In genomic region chr16:66830422-66831404, GRCh38 we compare ENCODE assay signal across 8 cellular contexts. TPM values are rescaled to one million over a fixed set of nuclear protein-coding genes. Genes with fewer than 3 reads are reported as not detected.
A peak's percentile ranks its signal among the peaks of the same experiment; 100 is the strongest.
DNase-seq lines count a peak whose midpoint lies in the region; ATAC-seq lines count a peak whose summit lies in the region.

Gene NAE1 (minus strand): TSS chr16:66830976. CDS start chr16:66830899, 77 bp downstream.

- H3K4me3 ChIP-seq in muscle layer of duodenum (ENCODE audit: low read depth in 1 of 2, low read length in 2 of 2), result peak within 1 kb of the TSS; percentile 60 to 86

- no peaks in the 10 kb centered on the region for H3K9me3 Mint-ChIP-seq in IgD-negative memory B cell

- ATAC-seq in GM21529 (IDR thresholded peaks at IDR 0.05; ENCODE audit: unreplicated experiment), result peak; percentile 89
- ATAC-seq in esophagus mucosa, result peak; percentile 98

- H3K36me3 ChIP-seq in muscle layer of duodenum (ENCODE audit: control insufficient read depth in 1 of 2, insufficient read depth in 2 of 2, low read length in 2 of 2), result peaks cover 0 to 4% of the 10 kb centered on the region in 2 donors

- no peaks in the 10 kb centered on the region for H3K27me3 Mint-ChIP-seq in IgD-negative memory B cell

- peaks cover 0 to 17% of the 10 kb centered on the region in 2 donors for H3K4me1 ChIP-seq in muscle layer of duodenum (ENCODE audit: control insufficient read depth in 1 of 2, insufficient read depth in 2 of 2, low read length in 2 of 2)

- peak within 1 kb of the TSS; percentile 45 to 73 (median 60) for H3K27ac Mint-ChIP-seq in IgD-negative memory B cell

- peaks cover 17 to 19% (median 17%) of the 10 kb centered on the region in 3 donors for H3K4me1 Mint-ChIP-seq in IgD-negative memory B cell

- peak within 1 kb of the TSS; percentile 23 for H3K27ac ChIP-seq in muscle layer of duodenum (ENCODE audit: low read length)

- H3K27me3 ChIP-seq in muscle layer of duodenum (ENCODE audit: low read depth, low read length), result no peaks in the 10 kb centered on the region

- H3K9me3 ChIP-seq in muscle layer of duodenum (ENCODE audit: control insufficient read depth in 1 of 2, low read length in 2 of 2), result no peaks in the 10 kb centered on the region

- DNase-seq in DMS153 treated with DMSO at 0.1 percent for 48 hours (lab: John Stamatoyannopoulos, UW; ENCODE audit: unreplicated experiment) (peak; percentile 76), OCI-M1 (lab: John Stamatoyannopoulos, UW) (peak; percentile 94)
- peak; percentile 93 for DNase-seq in activated T-cell treated with anti-CD3 and anti-CD28 coated beads, Interleukin-2, amount 50 U/mL, for 1 hour
- DNase-seq in stimulated activated CD8-positive, alpha-beta memory T cell treated with anti-CD3 and anti-CD28 coated beads, Interleukin-7, amount 100 ng/mL, for 4 hours (ENCODE audit: low read depth in 2 of 2), result peak; percentile 65 to 83

- H3K4me3 Mint-ChIP-seq in IgD-negative memory B cell, result peak within 1 kb of the TSS; percentile 78 to 88 (median 82)

- peaks cover 3% of the 10 kb centered on the region for H3K36me3 Mint-ChIP-seq in IgD-negative memory B cell

RNA-seq across cellular contexts. Expression of gene NAE1, which starts in this region (rescaled TPM):
- 55.5 TPM for polyA plus RNA-seq in IgD-negative memory B cell
- 41.2 TPM for total RNA-seq in esophagus mucosa

Comparison
In these comparisons a context has a peak if more than half of its experiments do, and no peak if none do; other contexts are left out.
1. Peak in every context shown above with its lines: DNase-seq, ATAC-seq, H3K4me3 ChIP-seq and H3K27ac ChIP-seq.